Comparison of ENCODE assay signal across 19 cellular contexts in genomic region chr2:212726403-212726802, GRCh38.
DNase-seq lines count a peak whose midpoint lies in the region; ATAC-seq, FAIRE-seq and TF ChIP-seq lines count a peak whose summit lies in the region.
"Had no signal": no experiment of that assay in that cellular context is flagged by ENCODE, and none has a peak within 500 bp of the region (broad histone marks: within the 10 kb centered on the region; RNA-seq: fewer than 3 reads in every experiment).

No MANE protein-coding gene starts in this region.

- intact Hi-C loops in GM12878 (cut with micrococcal nuclease; ENCODE audit: unreplicated experiment), result loop anchor here (2.0 kb wide), 1 partner anchor 430 kb away; no protein-coding TSS in a partner anchor

- H3K27me3 ChIP-seq in GM12878 (replicated peaks in 1 of 2; ENCODE audit: control insufficient read depth in 2 of 2, insufficient read depth in 2 of 2, low read length in 1 of 2), result no peaks in the 10 kb centered on the region
- no peaks in the 10 kb centered on the region for H3K27me3 ChIP-seq in mesendoderm (ENCODE audit: insufficient read depth, low read length, poor library complexity)
- H3K27me3 ChIP-seq: BE2C, heart right ventricle, neutrophil had no signal

- H3K36me3 ChIP-seq in GM12878 (ENCODE audit: control insufficient read depth in 2 of 2, insufficient read depth in 2 of 2, low read length in 1 of 2) (no peaks in the 10 kb centered on the region), mesendoderm (ENCODE audit: control insufficient read depth, insufficient read depth, low read length) (no peaks in the 10 kb centered on the region)
- H3K36me3 ChIP-seq: BE2C, heart right ventricle, neutrophil had no signal

- TF ChIP-seq EP300 in GM12878 (IDR thresholded peaks at IDR 0.05; ENCODE audit: borderline replicate concordance in 1 of 2, control insufficient read depth in 1 of 2, low read depth in 2 of 2, low read length in 2 of 2), result no peak

- no peaks in the 10 kb centered on the region for H3K79me1 ChIP-seq in mesendoderm (ENCODE audit: low read length)

- CTCF ChIA-PET in GM12878 (lab: Yijun Ruan, JAX), result interaction anchor here (1.4 to 1.5 kb wide), 2 partner anchors 13 to 29 kb away, joined by 3 to 4 read pairs; no protein-coding TSS in a partner anchor

- H2AFZ ChIP-seq in GM12878 (ENCODE audit: control insufficient read depth, low read depth, low read length), result no peak overlapping the region
- H2AFZ ChIP-seq: PC-9 had no signal

- H2BK120ac ChIP-seq in mesendoderm (ENCODE audit: low read depth, low read length), result no peak overlapping the region

- WGBS in GM12878 (ENCODE audit: insufficient coverage, insufficient replicate concordance, low lambda C conversion rate, missing lambda C conversion rate), result 20% methylated on average over 2 of the region's 2 CpGs
- no CpG with 5 or more reads among the region's 2 CpGs for WGBS in mesendoderm (ENCODE audit: extremely low coverage, insufficient coverage, low lambda C conversion rate)

- H3K79me2 ChIP-seq in GM12878 (ENCODE audit: control insufficient read depth, insufficient read depth, low read length) (no peaks in the 10 kb centered on the region), mesendoderm (ENCODE audit: control insufficient read depth, insufficient read depth, low read length) (no peaks in the 10 kb centered on the region)

- RAD21 ChIA-PET in GM12878 (lab: Charles Lee; ENCODE audit: unreplicated experiment), result interaction anchor here (0.9 kb wide), 1 partner anchor 51 kb away, joined by 3 read pairs; no protein-coding TSS in a partner anchor

- no TSS peak for BruUV-seq in GM12878 (replicated peaks; lab: Mats Ljungman, UMichigan)

- H4K5ac ChIP-seq in mesendoderm (ENCODE audit: low read length), result no peak overlapping the region

- ATAC-seq in GM19463 (IDR thresholded peaks at IDR 0.05; ENCODE audit: unreplicated experiment) (peak; percentile 36), HG03342 (IDR thresholded peaks at IDR 0.05; ENCODE audit: unreplicated experiment) (peak; percentile 34), GM12878 (peak; percentile 10; the same call in 1 of the 3 replicates)
- ATAC-seq: heart right ventricle had no signal

- H2BK5ac ChIP-seq in mesendoderm (ENCODE audit: low read length), result no peak overlapping the region

- SMC1A ChIA-PET in GM12878 (lab: Charles Lee; ENCODE audit: uncharacterized antibody, unreplicated experiment), result interaction anchor here (0.6 kb wide), 1 partner anchor 17 kb away, joined by 3 read pairs; no protein-coding TSS in a partner anchor

- no peak overlapping the region for H3K27ac ChIP-seq in GM12878 (ENCODE audit: control insufficient read depth, insufficient read depth)
- H3K27ac ChIP-seq in mesendoderm (ENCODE audit: low read depth, low read length), result no peak overlapping the region
- H3K27ac ChIP-seq: heart right ventricle, KMS-11, neutrophil, PC-9 had no signal

- no peak for TF ChIP-seq CTCF in GM12878 (IDR thresholded peaks at IDR 0.05 in 2 of 3, conservative IDR thresholded peaks at IDR 0.05 in 1 of 3; ENCODE audit: control insufficient read depth in 2 of 3, extremely low read depth in 1 of 3, insufficient read depth in 1 of 3, low read depth in 3 of 3, low read length in 3 of 3)

- H3K56ac ChIP-seq in mesendoderm (ENCODE audit: low read length), result no peak overlapping the region

- H3K9ac ChIP-seq in GM12878 (ENCODE audit: control insufficient read depth, insufficient read depth, low read length) (no peak overlapping the region), mesendoderm (ENCODE audit: low read length) (no peak overlapping the region)
- H3K9ac ChIP-seq: KMS-11 had no signal

- H3K9me3 ChIP-seq in GM12878 (replicated peaks; ENCODE audit: control insufficient read depth, insufficient read depth, low read length), result peaks cover 4% of the 10 kb centered on the region
- H3K9me3 ChIP-seq: BE2C, neutrophil had no signal

- POLR2A ChIA-PET in GM12878 (lab: Charles Lee), result no interaction called here

- no peak overlapping the region for H3K23ac ChIP-seq in mesendoderm (ENCODE audit: low read length)

- H3K4me1 ChIP-seq in GM12878 (ENCODE audit: control insufficient read depth, insufficient read depth, low read length), result peaks cover 16% of the 10 kb centered on the region
- H3K4me1 ChIP-seq in mesendoderm (ENCODE audit: control insufficient read depth, low read depth, low read length), result no peaks in the 10 kb centered on the region
- H3K4me1 ChIP-seq: BE2C, heart right ventricle had no signal

- in situ Hi-C loops in GM12878 (cut with MboI), result no loop called here

- H3K4ac ChIP-seq in mesendoderm (ENCODE audit: low read depth, low read length), result no peak overlapping the region

- TF ChIP-seq POLR2A in GM12878 (IDR thresholded peaks at IDR 0.05; ENCODE audit: low read depth, low read length), result no peak

- no peaks in the 10 kb centered on the region for H4K20me1 ChIP-seq in GM12878 (ENCODE audit: control insufficient read depth, insufficient read depth)

- no peak for TF ChIP-seq RAD21 in GM12878 (IDR thresholded peaks at IDR 0.05; ENCODE audit: insufficient read depth, low read depth, low read length)

- no peak overlapping the region for H3K18ac ChIP-seq in mesendoderm (ENCODE audit: low read length)

- H3K4me3 ChIP-seq in GM12878, result no peak overlapping the region
- no peak overlapping the region for H3K4me3 ChIP-seq in mesendoderm (ENCODE audit: low read length)
- H3K4me3 ChIP-seq: heart right ventricle, PC-9 had no signal

- H3K4me2 ChIP-seq in GM12878 (ENCODE audit: control insufficient read depth, insufficient read depth) (no peak overlapping the region), mesendoderm (ENCODE audit: low read length) (no peak overlapping the region)
- H3K4me2 ChIP-seq: PC-9 had no signal

- no peak overlapping the region for H2AK5ac ChIP-seq in mesendoderm (ENCODE audit: low read length)

- H4K8ac ChIP-seq in mesendoderm (ENCODE audit: low read depth, low read length), result no peak overlapping the region

- no peak overlapping the region for H2BK15ac ChIP-seq in mesendoderm (replicated peaks; ENCODE audit: low read depth)

- no peak for FAIRE-seq in GM12878 (lab: Jason Lieb, UNC)
- FAIRE-seq: G401.6, H54, kidney had no signal

- DNase-seq in GM12878 (ENCODE audit: low read depth, low spot score) (no peak), mesendoderm (peak; percentile 8), NCI-H1694 (lab: John Stamatoyannopoulos, UW) (no peak), AG20443 (ENCODE audit: low spot score) (no peak), SKM-1 (lab: John Stamatoyannopoulos, UW; ENCODE audit: unreplicated experiment) (no peak)
- DNase-seq: activated CD4-positive, CD25-positive, alpha-beta regulatory T cell treated with anti-CD3 and anti-CD28 coated beads, Interleukin-2, amount 50 U/mL, for 72 hours; BE2C; heart right ventricle; kidney; NCI-H1092; NCI-H2171; NCI-H82; PC-9 had no signal

TF ChIP-seq in GM12878, 131 proteins besides CTCF, POLR2A, EP300 and RAD21:
- TF ChIP-seq NR2C2 (IDR thresholded peaks at IDR 0.05; ENCODE audit: borderline replicate concordance, control insufficient read depth, insufficient read length, low read depth) (no peak), MEF2B (IDR thresholded peaks at IDR 0.05; ENCODE audit: partially characterized antibody, poor library complexity, severe bottlenecking) (peak; percentile 78)
